Comparison of ENCODE assay signal across 9 cellular contexts in genomic region chr10:115171392-115171960, GRCh38.
DNase-seq lines count a peak whose midpoint lies in the region; ATAC-seq and TF ChIP-seq lines count a peak whose summit lies in the region.
"Had no signal": no experiment of that assay in that cellular context is flagged by ENCODE, and none has a peak within 500 bp of the region (broad histone marks: within the 10 kb centered on the region; RNA-seq: fewer than 3 reads in every experiment).

No MANE protein-coding gene starts in this region.

- no peak overlapping the region for H3K27ac ChIP-seq in gastroesophageal sphincter

- no peaks in the 10 kb centered on the region for H3K9me3 ChIP-seq in gastroesophageal sphincter

- no peak for TF ChIP-seq POLR2A in gastroesophageal sphincter (IDR thresholded peaks at IDR 0.05)

- DNase-seq in AG08396 (ENCODE audit: low spot score) (peak; percentile 3), SK-N-DZ (ENCODE audit: low spot score) (peak; percentile 6), hepatic stellate cell (ENCODE audit: low spot score) (peak; percentile 1), NCI-H1930 (lab: John Stamatoyannopoulos, UW) (no peak)
- DNase-seq: cortex of kidney had no signal

- 0 to 15% methylated on average over 1 of the region's 1 CpG for WGBS in gastroesophageal sphincter (ENCODE audit: low coverage in 1 of 2), 2 donors

- no peaks in the 10 kb centered on the region for H3K4me1 ChIP-seq in gastroesophageal sphincter

- no peak for TF ChIP-seq EP300 in gastroesophageal sphincter (IDR thresholded peaks at IDR 0.05)

- TF ChIP-seq CTCF in gastroesophageal sphincter (IDR thresholded peaks at IDR 0.05) = peak in 2 of 4 experiments; percentile 10 to 41

- H3K4me3 ChIP-seq in gastroesophageal sphincter = no peak overlapping the region

- H3K36me3 ChIP-seq in gastroesophageal sphincter = no peaks in the 10 kb centered on the region

- ATAC-seq in GM19395 (IDR thresholded peaks at IDR 0.05; ENCODE audit: unreplicated experiment) = peak; percentile 49
- ATAC-seq in gastroesophageal sphincter = no peak
- no peak for ATAC-seq in GM19455 (IDR thresholded peaks at IDR 0.05; ENCODE audit: unreplicated experiment)
- ATAC-seq in GM21423 (IDR thresholded peaks at IDR 0.05; ENCODE audit: unreplicated experiment) = no peak

- no peaks in the 10 kb centered on the region for H3K27me3 ChIP-seq in gastroesophageal sphincter

Comparison
In these comparisons a context has a peak if more than half of its experiments do, and no peak if none do; other contexts are left out.
1. DNase-seq: peak in AG08396 (single experiment), SK-N-DZ (single experiment) and hepatic stellate cell (single experiment); none in NCI-H1930 (0 of 2).